25 cellular contexts compared by ENCODE assay signal in genomic region chr6:85516168-85516567, GRCh38.
A peak's percentile ranks its signal among the peaks of the same experiment; 100 is the strongest.
DNase-seq lines count a peak whose midpoint lies in the region; ATAC-seq and TF ChIP-seq lines count a peak whose summit lies in the region.
"Had no signal": no experiment of that assay in that cellular context is flagged by ENCODE, and none has a peak within 500 bp of the region (broad histone marks: within the 10 kb centered on the region; RNA-seq: fewer than 3 reads in every experiment).

No MANE protein-coding gene starts in this region.

- intact Hi-C loops in posterior vena cava (cut with DNase I) = no loop called here

- ATAC-seq in GM18517 (IDR thresholded peaks at IDR 0.05; ENCODE audit: unreplicated experiment) = no peak
- ATAC-seq in GM19328 (IDR thresholded peaks at IDR 0.05; ENCODE audit: unreplicated experiment) = no peak
- ATAC-seq: activated naive CD4-positive, alpha-beta T cell treated with anti-CD3 and anti-CD28 coated beads, Interleukin-2, amount 50 U/mL, for 72 hours; GM23338; left colon; mucosa of descending colon; right cardiac atrium; T-helper 17 cell had no signal

- no peak for TF ChIP-seq CTCF in AG10803 (conservative IDR thresholded peaks at IDR 0.05; ENCODE audit: low read length)

- H3K4me3 ChIP-seq in AG10803 (ENCODE audit: low read length) = no peak overlapping the region
- H3K4me3 ChIP-seq: GM23338, mucosa of descending colon, uterus had no signal

- DNase-seq in AG10803 (ENCODE audit: low read depth) = peak; percentile 45
- DNase-seq in HT1080 (ENCODE audit: low read depth) = peak; percentile 23
- DNase-seq in astrocyte of the hippocampus (ENCODE audit: low read depth, low spot score) = peak; percentile 10
- DNase-seq in kidney glomerular epithelial cell (lab: John Stamatoyannopoulos, UW) = peak; percentile 35
- DNase-seq in posterior vena cava (ENCODE audit: low spot score) = no peak
- DNase-seq in stimulated activated CD4-positive, alpha-beta T cell treated with anti-CD3 and anti-CD28 coated beads, Interleukin-4, amount 100 ng/mL, for 4 hours = no peak
- DNase-seq: activated CD4-positive, alpha-beta memory T cell treated with anti-CD3 and anti-CD28 coated beads, Interleukin-2, amount 10 ng/mL, durations not matched to agents 7 days and 5 days; activated T-cell treated with anti-CD3 and anti-CD28 coated beads, Interleukin-2, amount 50 U/mL, for 24 hours; Caco-2; GF-D8; hippocampal formation; left colon; MM.1S; mucosa of descending colon; NCI-H1694; NCI-H446; right cardiac atrium; Right ventricle myocardium superior; T-helper 17 cell; uterus; WERI-Rb-1 had no signal

Comparison
In these comparisons a context has a peak if more than half of its experiments do, and no peak if none do; other contexts are left out.
1. DNase-seq: peak in AG10803 (single experiment), HT1080 (single experiment), astrocyte of the hippocampus (single experiment) and kidney glomerular epithelial cell (single experiment); none in posterior vena cava (single experiment) and stimulated activated CD4-positive, alpha-beta T cell treated with anti-CD3 and anti-CD28 coated beads, Interleukin-4, amount 100 ng/mL, for 4 hours (0 of 2).